ENCODE assay signal across 8 cellular contexts in the genomic region with DNA sequence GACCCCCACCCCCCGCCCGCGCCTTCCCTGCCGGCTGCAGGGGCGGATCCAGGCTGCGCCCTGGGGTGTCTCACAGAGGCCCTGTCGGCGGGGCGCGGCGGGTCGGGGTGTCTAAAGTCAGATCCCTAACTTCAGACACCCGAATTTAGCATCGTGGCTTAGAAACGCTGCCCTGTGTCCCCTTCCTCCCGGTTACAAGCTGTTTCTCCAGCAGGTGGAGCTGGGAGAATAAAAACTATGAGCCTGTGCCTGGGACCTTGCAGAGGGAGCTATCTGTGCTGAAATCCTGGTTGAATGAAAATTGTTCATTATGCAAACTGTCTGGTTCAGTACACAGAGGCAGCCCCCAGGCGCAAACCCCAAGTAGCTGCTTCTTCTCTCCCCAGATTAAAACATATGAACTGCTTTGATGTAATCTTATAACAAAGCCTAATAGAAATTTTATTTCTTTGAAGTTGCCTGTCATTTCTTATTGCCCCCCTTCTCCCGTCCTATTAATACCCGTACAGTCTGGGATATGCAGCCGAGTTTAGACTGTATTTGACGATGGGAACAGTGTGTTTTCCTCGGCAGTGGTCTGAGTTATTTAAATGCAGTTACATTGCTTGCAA.
A peak's percentile ranks its signal among the peaks of the same experiment; 100 is the strongest.
DNase-seq lines count a peak whose midpoint lies in the region; ATAC-seq and TF ChIP-seq lines count a peak whose summit lies in the region.

No MANE protein-coding gene starts in this region.

- H3K27ac ChIP-seq in Peyer's patch (no peak overlapping the region), adrenal gland (no peak overlapping the region)

- peak in 4 of 6 experiments; percentile 51 to 68 (median 64) for TF ChIP-seq CTCF in Peyer's patch (IDR thresholded peaks at IDR 0.05)
- peak; percentile 48 to 88 (median 83) for TF ChIP-seq CTCF in adrenal gland (IDR thresholded peaks at IDR 0.05)

- H3K36me3 ChIP-seq in Peyer's patch (no peaks in the 10 kb centered on the region), adrenal gland (replicated peaks in 1 of 2) (no peaks in the 10 kb centered on the region)

- H3K27me3 ChIP-seq in Peyer's patch (peaks cover 0 to 15% of the 10 kb centered on the region in 2 donors), adrenal gland (peaks cover 16% of the 10 kb centered on the region)

- TF ChIP-seq POLR2A in Peyer's patch (IDR thresholded peaks at IDR 0.05) (no peak), adrenal gland (IDR thresholded peaks at IDR 0.05) (no peak)

- peak; percentile 89 to 91 for ATAC-seq in left cardiac atrium
- no peak for ATAC-seq in GM21367 (IDR thresholded peaks at IDR 0.05; ENCODE audit: unreplicated experiment)

- intact Hi-C loops in adrenal gland (cut with DNase I) (loop anchor here (2.0 to 10.0 kb wide), 4 partner anchors 118 to 376 kb away; partner anchors contain the start of genes DPH1 (in 1 of the 2) and RTN4RL1 (in 1 of the 2)), left cardiac atrium (cut with DNase I) (loop anchor here (2.0 to 5.0 kb wide), 3 partner anchors 118 to 133 kb away; partner anchors contain the start of genes OVCA2 (in 1 of the 2) and RTN4RL1 (in 1 of the 2)), posterior cingulate gyrus (cut with DNase I) (loop anchor here (1.0 kb wide), 1 partner anchor 117 kb away; no protein-coding TSS in a partner anchor)

- WGBS in adrenal gland, 4 donors = 5 to 19% (median 10%) methylated on average over 6 to 22 of the region's 22 CpGs

- no peaks in the 10 kb centered on the region for H3K9me3 ChIP-seq in Peyer's patch
- H3K9me3 ChIP-seq in adrenal gland (replicated peaks in 1 of 3) = no peaks in the 10 kb centered on the region

- H3K4me1 ChIP-seq in Peyer's patch (peaks cover 0 to 23% (median 7%) of the 10 kb centered on the region in 4 donors), adrenal gland (replicated peaks in 1 of 2) (peaks cover 0 to 13% of the 10 kb centered on the region in 2 donors)

- DNase-seq in DMS79 treated with DMSO at 0.1 percent for 48 hours (lab: John Stamatoyannopoulos, UW) (peak; percentile 85), Kasumi-1 (lab: John Stamatoyannopoulos, UW) (peak; percentile 53 to 78), Peyer's patch (peak in 2 of 3 donors; percentile 31 to 71), adrenal gland (peak; percentile 72 to 86 (median 79)), left cardiac atrium (peak; percentile 62), posterior cingulate gyrus (peak in 8 of 10 donors; percentile 29 to 93 (median 66)), mesenteric fat pad (ENCODE audit: low spot score) (no peak)

- H3K4me3 ChIP-seq in Peyer's patch (peak overlapping the region in 3 of 4 donors; percentile 20 to 25 (median 24)), adrenal gland (peak overlapping the region in 1 of 4 donors; percentile 25)
